ENCODE assay signal across 13 cellular contexts in the genomic region with DNA sequence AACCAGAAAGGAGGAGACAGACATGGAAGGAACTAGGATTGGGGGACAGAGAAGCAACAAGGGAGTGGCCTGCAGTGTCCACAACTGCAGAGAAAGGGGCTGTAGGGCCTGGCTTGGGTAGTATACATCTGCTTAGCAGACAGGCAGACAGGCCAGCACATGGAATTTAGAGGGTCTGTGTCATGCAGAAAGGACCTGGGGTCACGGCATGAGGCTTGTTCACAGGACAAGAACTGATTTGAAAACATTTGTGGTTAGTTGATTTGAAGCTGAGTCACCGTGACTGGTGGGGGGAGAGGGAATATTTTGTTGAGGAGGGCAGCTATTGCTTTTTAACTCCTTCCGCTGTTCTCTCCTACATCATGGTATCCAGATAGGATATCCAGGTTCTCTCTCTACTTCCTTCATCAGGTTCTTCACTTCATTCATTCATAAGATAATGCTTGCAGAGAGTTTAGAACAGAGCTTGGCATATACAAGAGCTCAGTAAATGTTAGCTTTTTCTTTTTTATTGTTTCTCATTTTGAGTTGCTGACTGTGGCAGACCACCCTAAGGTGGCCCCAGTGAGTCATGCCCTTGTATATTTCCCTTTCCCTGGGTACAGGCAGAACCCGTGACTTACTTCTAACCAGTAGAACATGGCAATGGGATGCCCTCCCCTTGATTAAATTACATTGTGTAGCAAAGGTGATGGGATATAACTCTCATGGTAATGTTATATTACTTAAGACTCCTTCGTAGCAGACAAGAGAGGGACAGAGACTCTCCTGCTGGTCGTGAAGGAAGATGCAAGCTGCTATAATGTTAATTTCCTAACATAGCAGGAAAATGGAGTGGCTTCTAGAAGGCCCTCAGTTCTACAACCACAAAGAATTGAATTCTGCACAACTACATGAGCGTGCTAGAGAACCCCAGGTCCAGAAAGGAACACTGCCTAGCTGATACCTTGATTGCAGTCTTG.
DNase-seq lines count a peak whose midpoint lies in the region; ATAC-seq and TF ChIP-seq lines count a peak whose summit lies in the region.
"Had no signal": no experiment of that assay in that cellular context is flagged by ENCODE, and none has a peak within 500 bp of the region (broad histone marks: within the 10 kb centered on the region; RNA-seq: fewer than 3 reads in every experiment).

No MANE protein-coding gene starts in this region.

- BruUV-seq in MCF 10A (replicated peaks; lab: Mats Ljungman, UMichigan): no TSS peak

- no peaks in the 10 kb centered on the region for H3K27me3 ChIP-seq in breast epithelium

- CTCF ChIA-PET in MCF 10A (lab: Yijun Ruan, JAX): interaction anchor here (1.0 kb wide), 1 partner anchor 198 kb away, joined by 4 read pairs; no protein-coding TSS in a partner anchor

- no peak overlapping the region for H3K4me3 Mint-ChIP-seq in MCF 10A (ENCODE audit: unreplicated experiment)

- TF ChIP-seq CTCF in MCF 10A (IDR thresholded peaks at IDR 0.05; ENCODE audit: unreplicated experiment): no peak
- TF ChIP-seq CTCF in breast epithelium (IDR thresholded peaks at IDR 0.05): no peak

- POLR2A ChIA-PET in MCF 10A (lab: Yijun Ruan, JAX): no interaction called here

- no peak overlapping the region for H3K27ac ChIP-seq in breast epithelium
- H3K27ac ChIP-seq: SK-N-MC had no signal

- peaks cover 11% of the 10 kb centered on the region for H3K4me1 Mint-ChIP-seq in MCF 10A (ENCODE audit: insufficient read depth, unreplicated experiment)

- no peak overlapping the region for H3K4me3 ChIP-seq in breast epithelium
- H3K4me3 ChIP-seq: SK-N-MC had no signal

- no peak overlapping the region for H3K27ac Mint-ChIP-seq in MCF 10A (ENCODE audit: low read depth, unreplicated experiment)

- no peaks in the 10 kb centered on the region for H3K9me3 ChIP-seq in breast epithelium

- no peaks in the 10 kb centered on the region for H3K9me3 Mint-ChIP-seq in MCF 10A (ENCODE audit: unreplicated experiment)

- intact Hi-C loops in MCF 10A (cut with micrococcal nuclease) (no loop called here), breast epithelium (cut with DNase I; ENCODE audit: low total_unique reads) (no loop called here)

- TF ChIP-seq POLR2A in breast epithelium (IDR thresholded peaks at IDR 0.05): no peak

- no peak for ATAC-seq in HG02798 (IDR thresholded peaks at IDR 0.05; ENCODE audit: poor library complexity, unreplicated experiment)

- H3K36me3 Mint-ChIP-seq in MCF 10A (ENCODE audit: insufficient read depth, unreplicated experiment): no peaks in the 10 kb centered on the region

- H3K4me1 ChIP-seq in breast epithelium: no peaks in the 10 kb centered on the region

- DNase-seq in MCF 10A (ENCODE audit: unreplicated experiment): peak; percentile 65
- DNase-seq in breast epithelium (ENCODE audit: low spot score in 2 of 2): no peak
- peak; percentile 67 for DNase-seq in amniotic epithelial cell (ENCODE audit: low read depth)
- peak; percentile 71 for DNase-seq in hepatic stellate cell (ENCODE audit: low spot score)
- no peak for DNase-seq in COLO668 (lab: John Stamatoyannopoulos, UW; ENCODE audit: unreplicated experiment)
- DNase-seq in NCI-H82 (lab: John Stamatoyannopoulos, UW): no peak
- no peak for DNase-seq in epidermal melanocyte (ENCODE audit: insufficient read length, low spot score)
- DNase-seq: activated CD4-positive, alpha-beta T cell treated with anti-CD3 and anti-CD28 coated beads for 4 hours; activated effector memory CD4-positive, alpha-beta T cell treated with Interleukin-2 at 50 U/mL for 16 hours; Kasumi-1; NCI-H446 treated with DMSO at 0.1 percent for 48 hours had no signal

- no peaks in the 10 kb centered on the region for H3K27me3 Mint-ChIP-seq in MCF 10A (ENCODE audit: insufficient read depth, unreplicated experiment)

- H3K36me3 ChIP-seq in breast epithelium: no peaks in the 10 kb centered on the region

Comparison
In these comparisons a context has a peak if more than half of its experiments do, and no peak if none do; other contexts are left out.
1. DNase-seq: peak in MCF 10A (single experiment), amniotic epithelial cell (single experiment) and hepatic stellate cell (single experiment); none in breast epithelium (0 of 2), COLO668 (single experiment), NCI-H82 (single experiment) and epidermal melanocyte (single experiment).